1 cellular context compared by ENCODE assay signal in the genomic region with DNA sequence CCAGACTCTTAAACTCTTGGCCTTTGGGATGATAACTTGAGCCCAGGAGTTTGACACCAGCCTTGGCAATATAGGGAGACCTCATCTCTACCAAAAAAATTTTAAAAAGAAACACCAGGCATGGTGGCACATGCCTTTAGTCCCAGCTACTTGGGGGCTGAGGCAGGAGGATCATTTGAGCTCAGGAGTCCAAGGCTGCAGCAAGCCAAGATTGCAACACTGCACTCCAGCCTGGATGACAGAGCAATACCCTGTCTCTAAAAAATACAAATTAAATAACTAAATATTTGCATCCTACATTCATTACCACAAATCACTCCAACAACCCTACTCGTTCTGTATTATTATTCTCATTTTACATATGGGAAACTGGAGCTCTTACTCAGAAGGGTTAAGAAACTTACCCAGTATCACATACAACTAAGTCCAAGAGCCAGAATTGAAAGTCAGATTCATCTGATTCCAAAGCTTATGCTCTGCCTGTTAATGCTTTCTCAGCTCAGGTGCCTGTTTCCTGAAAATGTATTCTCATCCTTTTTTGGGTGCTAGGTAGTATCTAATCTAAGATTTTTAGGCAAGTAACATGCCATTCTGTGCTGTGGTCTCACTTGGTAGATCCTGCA.
TF ChIP-seq lines count a peak whose summit lies in the region.

No MANE protein-coding gene starts in this region.

TF ChIP-seq in K562, 482 proteins besides CTCF, POLR2A, EP300 and RAD21:
- TF ChIP-seq ZNF23 (CRISPR knock-in tag; IDR thresholded peaks at IDR 0.05), result no peak
- TF ChIP-seq HDAC2 (IDR thresholded peaks at IDR 0.05), result no peak
- TF ChIP-seq, protein P1, sequence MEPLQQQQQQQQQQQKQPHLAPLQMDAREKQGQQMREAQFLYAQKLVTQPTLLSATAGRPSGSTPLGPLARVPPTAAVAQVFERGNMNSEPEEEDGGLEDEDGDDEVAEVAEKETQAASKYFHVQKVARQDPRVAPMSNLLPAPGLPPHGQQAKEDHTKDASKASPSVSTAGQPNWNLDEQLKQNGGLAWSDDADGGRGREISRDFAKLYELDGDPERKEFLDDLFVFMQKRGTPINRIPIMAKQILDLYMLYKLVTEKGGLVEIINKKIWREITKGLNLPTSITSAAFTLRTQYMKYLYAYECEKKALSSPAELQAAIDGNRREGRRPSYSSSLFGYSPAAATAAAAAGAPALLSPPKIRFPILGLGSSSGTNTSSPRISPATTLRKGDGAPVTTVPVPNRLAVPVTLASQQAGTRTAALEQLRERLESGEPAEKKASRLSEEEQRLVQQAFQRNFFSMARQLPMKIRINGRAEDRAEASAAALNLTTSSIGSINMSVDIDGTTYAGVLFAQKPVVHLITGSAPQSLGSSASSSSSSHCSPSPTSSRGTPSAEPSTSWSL (CRISPR knock-in tag; IDR thresholded peaks at IDR 0.05; ENCODE audit: borderline replicate concordance), result no peak
- TF ChIP-seq ZNF140 (CRISPR knock-in tag; IDR thresholded peaks at IDR 0.05), result no peak
- TF ChIP-seq CEBPB (tag; IDR thresholded peaks at IDR 0.05), result peak; percentile 82
- no peak for TF ChIP-seq DACH1 (IDR thresholded peaks at IDR 0.05; ENCODE audit: partially characterized antibody)
